ENCODE assay signal across 8 cellular contexts in genomic region chr18:55587341-55588000, GRCh38. TPM values are rescaled to one million over a fixed set of nuclear protein-coding genes. Genes with fewer than 3 reads are reported as not detected.
A peak's percentile ranks its signal among the peaks of the same experiment; 100 is the strongest.
DNase-seq lines count a peak whose midpoint lies in the region; ATAC-seq and TF ChIP-seq lines count a peak whose summit lies in the region.

No MANE protein-coding gene starts in this region.

- H3K4me3 ChIP-seq in fibroblast of the aortic adventitia (ENCODE audit: low read depth, low read length) (peak overlapping the region; percentile 74), neuron (ENCODE audit: low read length) (peak overlapping the region; percentile 98)

- POLR2A ChIA-PET in activated B cell treated with CpG ODN at 0.5 μM for 24 hours (lab: Charles Lee), result interaction anchor here (0.6 to 2.0 kb wide), 19 partner anchors 8 to 1062 kb away, joined by 3 to 23 read pairs (median 5); no protein-coding TSS in a partner anchor

- no peak for TF ChIP-seq CTCF in activated B cell treated with CpG ODN at 0.5 μM for 24 hours (IDR thresholded peaks at IDR 0.05)
- no peak for TF ChIP-seq CTCF in fibroblast of the aortic adventitia (IDR thresholded peaks at IDR 0.05; ENCODE audit: insufficient read depth, low read length)

- DNase-seq in EL (peak; percentile 45), NAMALWA (ENCODE audit: low spot score) (peak; percentile 65), activated B cell treated with CpG ODN at 0.5 μM for 24 hours (no peak), fibroblast of the aortic adventitia (ENCODE audit: low read depth) (peak; percentile 58), activated gamma-delta T cell treated with Interleukin-2 at 50 U/mL for 16 hours (no peak)

- intact Hi-C loops in activated B cell treated with CpG ODN at 0.5 μM for 24 hours (cut with micrococcal nuclease), result loop anchor here (1.0 to 5.0 kb wide), 8 partner anchors 81 to 1065 kb away; partner anchors contain the start of genes TXNL1 and WDR7

- H3K9me3 Mint-ChIP-seq in activated B cell treated with CpG ODN at 0.5 μM for 24 hours, result no peaks in the 10 kb centered on the region

- peaks cover 14% of the 10 kb centered on the region for H3K36me3 Mint-ChIP-seq in activated B cell treated with CpG ODN at 0.5 μM for 24 hours (ENCODE audit: low read depth)

- H3K4me1 ChIP-seq in neuron (ENCODE audit: insufficient read depth, low read length), result peaks cover 44% of the 10 kb centered on the region

- ATAC-seq in activated B cell treated with CpG ODN at 0.5 μM for 24 hours (ENCODE audit: low read depth) (peak; percentile 15), HG02870 (IDR thresholded peaks at IDR 0.05; ENCODE audit: unreplicated experiment) (no peak), HG02610 (IDR thresholded peaks at IDR 0.05; ENCODE audit: unreplicated experiment) (no peak)

- peaks cover 10% of the 10 kb centered on the region for H3K36me3 ChIP-seq in neuron (ENCODE audit: insufficient read depth, low read length)

- peak overlapping the region; percentile 88 for H3K4me3 Mint-ChIP-seq in activated B cell treated with CpG ODN at 0.5 μM for 24 hours

- CTCF ChIA-PET in activated B cell treated with CpG ODN at 0.5 μM for 24 hours (lab: Charles Lee), result interaction anchor here (0.6 to 0.9 kb wide), 2 partner anchors 481 to 727 kb away, joined by 3 read pairs; no protein-coding TSS in a partner anchor

- H3K27me3 ChIP-seq in neuron (ENCODE audit: insufficient read depth, low read length), result no peaks in the 10 kb centered on the region

- no peak overlapping the region for H2AFZ ChIP-seq in neuron (ENCODE audit: low read depth, low read length)

- H3K4me1 Mint-ChIP-seq in activated B cell treated with CpG ODN at 0.5 μM for 24 hours, result peaks cover 38% of the 10 kb centered on the region

- H3K9me3 ChIP-seq in neuron (ENCODE audit: low read length), result no peaks in the 10 kb centered on the region

- peaks cover 5% of the 10 kb centered on the region for H3K27me3 Mint-ChIP-seq in activated B cell treated with CpG ODN at 0.5 μM for 24 hours

- peak overlapping the region; percentile 86 for H3K27ac Mint-ChIP-seq in activated B cell treated with CpG ODN at 0.5 μM for 24 hours

RNA-seq across cellular contexts. Expression of gene TCF4, which starts 0.5 kb away (rescaled TPM):
- 230 and 270 TPM in 2 replicates for total RNA-seq in activated B cell treated with CpG ODN at 0.5 μM for 24 hours
- 105 TPM in 2 replicates for total RNA-seq in fibroblast of the aortic adventitia (ENCODE audit: low replicate concordance)

Comparison
In these comparisons a context has a peak if more than half of its experiments do, and no peak if none do; other contexts are left out.
1. DNase-seq: peak in EL (single experiment), NAMALWA (single experiment) and fibroblast of the aortic adventitia (single experiment); none in activated B cell treated with CpG ODN at 0.5 μM for 24 hours (single experiment) and activated gamma-delta T cell treated with Interleukin-2 at 50 U/mL for 16 hours (single experiment).